ENCODE assay signal across 15 cellular contexts in the genomic region with DNA sequence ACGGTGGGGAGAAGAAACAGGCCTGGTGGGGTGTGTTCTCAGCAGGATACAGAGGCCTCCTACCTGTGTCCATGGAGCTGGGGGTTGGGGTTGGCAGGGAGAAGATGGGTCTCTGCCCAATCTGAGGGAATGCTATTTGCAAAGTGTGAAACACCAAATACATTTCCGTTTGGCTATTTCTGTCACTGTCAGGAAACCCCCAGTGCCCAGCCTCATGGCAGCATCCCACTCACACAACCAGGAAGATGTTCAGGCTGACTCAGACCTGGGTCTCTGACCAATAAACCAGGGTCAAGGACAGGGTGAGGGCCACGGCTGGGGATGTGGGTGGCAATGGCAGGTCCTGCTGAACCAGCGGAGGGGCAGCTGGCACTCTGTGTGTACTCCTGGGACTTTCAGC. TPM values are rescaled to one million over a fixed set of nuclear protein-coding genes. Genes with fewer than 3 reads are reported as not detected.
DNase-seq lines count a peak whose midpoint lies in the region; ATAC-seq, FAIRE-seq and TF ChIP-seq lines count a peak whose summit lies in the region.
"Had no signal": no experiment of that assay in that cellular context is flagged by ENCODE, and none has a peak within 500 bp of the region (broad histone marks: within the 10 kb centered on the region; RNA-seq: fewer than 3 reads in every experiment).

No MANE protein-coding gene starts in this region.

- H3K9me3 ChIP-seq in HEK293 (ENCODE audit: control insufficient read depth, insufficient read depth, low read depth, low read length) = peaks cover 2% of the 10 kb centered on the region; the same call in 1 of the 2 replicates
- H3K9me3 ChIP-seq in GM12878 (replicated peaks; ENCODE audit: control insufficient read depth, insufficient read depth, low read length) = peaks cover 5% of the 10 kb centered on the region; the same call in 1 of the 3 replicates
- H3K9me3 ChIP-seq in skeletal muscle satellite cell (replicated peaks; ENCODE audit: low read length) = no peaks in the 10 kb centered on the region
- H3K9me3 ChIP-seq: SJCRH30 had no signal

- in situ Hi-C loops in GM12878 (cut with MboI) = no loop called here

- no peak for TF ChIP-seq EP300 in GM12878 (IDR thresholded peaks at IDR 0.05; ENCODE audit: borderline replicate concordance in 1 of 2, control insufficient read depth in 1 of 2, low read depth in 2 of 2, low read length in 2 of 2)

- H3K36me3 ChIP-seq in HEK293 (ENCODE audit: control insufficient read depth in 2 of 2, insufficient read depth in 1 of 2, low read length in 2 of 2) (peaks cover 40 to 100% of the 10 kb centered on the region in 2 experiments), GM12878 (ENCODE audit: control insufficient read depth in 2 of 2, insufficient read depth in 2 of 2, low read length in 1 of 2) (peaks cover 6 to 15% of the 10 kb centered on the region in 2 experiments), skeletal muscle satellite cell (ENCODE audit: insufficient read depth, low read length) (peaks cover 63% of the 10 kb centered on the region)

- TF ChIP-seq CTCF in GM12864 (IDR thresholded peaks at IDR 0.05; ENCODE audit: low read depth, low read length, missing control alignments) (no peak), HEK293 (tag by site-specific recombination; IDR thresholded peaks at IDR 0.05) (no peak), GM12878 (IDR thresholded peaks at IDR 0.05 in 2 of 3, conservative IDR thresholded peaks at IDR 0.05 in 1 of 3; ENCODE audit: control insufficient read depth in 2 of 3, extremely low read depth in 1 of 3, insufficient read depth in 1 of 3, low read depth in 3 of 3, low read length in 3 of 3) (no peak)

- BruUV-seq in GM12878 (replicated peaks; lab: Mats Ljungman, UMichigan) = no TSS peak

- H3K27me3 ChIP-seq in GM12878 (replicated peaks in 1 of 2; ENCODE audit: control insufficient read depth in 2 of 2, insufficient read depth in 2 of 2, low read length in 1 of 2) (no peaks in the 10 kb centered on the region), skeletal muscle satellite cell (ENCODE audit: control insufficient read depth, insufficient read depth, low read length) (no peaks in the 10 kb centered on the region)
- H3K27me3 ChIP-seq: BLaER1, SJCRH30 had no signal

- no peaks in the 10 kb centered on the region for H3K4me1 ChIP-seq in HEK293 (ENCODE audit: control insufficient read depth, insufficient read depth, low read length)
- no peaks in the 10 kb centered on the region; the same call in 1 of the 2 replicates for H3K4me1 ChIP-seq in GM12878 (ENCODE audit: control insufficient read depth, insufficient read depth, low read length)
- H3K4me1 ChIP-seq in skeletal muscle satellite cell (ENCODE audit: control insufficient read depth, insufficient read depth, low read length) = peaks cover 19% of the 10 kb centered on the region
- H3K4me1 ChIP-seq: SJCRH30 had no signal

- H3K4me3 ChIP-seq in GM12864 (ENCODE audit: low read depth, low read length) = no peak overlapping the region
- H3K4me3 ChIP-seq in HEK293 (ENCODE audit: low read depth, low read length) = no peak overlapping the region
- no peak overlapping the region for H3K4me3 ChIP-seq in GM12878
- H3K4me3 ChIP-seq in skeletal muscle satellite cell (ENCODE audit: low read length) = no peak overlapping the region
- H3K4me3 ChIP-seq: BLaER1, SJCRH30 had no signal

- intact Hi-C loops in GM12878 (cut with micrococcal nuclease; ENCODE audit: unreplicated experiment) = no loop called here

- FAIRE-seq in GM12878 (lab: Jason Lieb, UNC) = no peak

- peak; percentile 12 for DNase-seq in GM12864 (ENCODE audit: low read depth)
- peak; percentile 52 for DNase-seq in GM12878 (ENCODE audit: low read depth, low spot score)
- DNase-seq in SW 1271 (lab: John Stamatoyannopoulos, UW) = no peak
- no peak for DNase-seq in SKM-1 treated with dmso at 0.1 percent for 144 hours (lab: John Stamatoyannopoulos, UW; ENCODE audit: unreplicated experiment)
- DNase-seq: DMS 273 treated with DMSO at 0.1 percent for 48 hours, GOT3, KG1, NCI-H1417, NCI-H2081, NCI-H510A treated with DMSO at 0.1 percent for 48 hours, SJCRH30 had no signal

- no peak overlapping the region for H3K4me2 ChIP-seq in GM12878 (ENCODE audit: control insufficient read depth, insufficient read depth)
- H3K4me2 ChIP-seq in skeletal muscle satellite cell (ENCODE audit: low read length) = peak overlapping the region; percentile 7
- H3K4me2 ChIP-seq: BLaER1 had no signal

- no peak for TF ChIP-seq POLR2A in GM12878 (IDR thresholded peaks at IDR 0.05; ENCODE audit: low read depth, low read length)

- CTCF ChIA-PET in HEK293 (lab: Yijun Ruan, JAX) (interaction anchor here (0.6 to 1.0 kb wide), 3 partner anchors 43 to 242 kb away, joined by 3 to 5 read pairs (median 3); no protein-coding TSS in a partner anchor), GM12878 (lab: Yijun Ruan, JAX) (no interaction called here)

- RAD21 ChIA-PET in GM12878 (lab: Charles Lee; ENCODE audit: unreplicated experiment) = interaction anchor here (0.7 kb wide), 1 partner anchor 42 kb away, joined by 3 read pairs; no protein-coding TSS in a partner anchor

- H3K27ac ChIP-seq in HEK293 (ENCODE audit: extremely low read depth, low read depth, low read length) (no peak overlapping the region), GM12878 (ENCODE audit: control insufficient read depth, insufficient read depth) (no peak overlapping the region)
- H3K27ac ChIP-seq: BLaER1, SJCRH30 had no signal

- ATAC-seq in GM12878 (peak; percentile 79), HG02571 (IDR thresholded peaks at IDR 0.05; ENCODE audit: unreplicated experiment) (no peak)

- no peaks in the 10 kb centered on the region for H3K79me2 ChIP-seq in GM12878 (ENCODE audit: control insufficient read depth, insufficient read depth, low read length)

- H2AFZ ChIP-seq in GM12878 (ENCODE audit: control insufficient read depth, low read depth, low read length) = no peak overlapping the region

- SMC1A ChIA-PET in GM12878 (lab: Charles Lee; ENCODE audit: uncharacterized antibody, unreplicated experiment) = interaction anchor here (1.3 kb wide), 1 partner anchor 241 kb away, joined by 3 read pairs; no protein-coding TSS in a partner anchor

- H3K9ac ChIP-seq in GM12878 (ENCODE audit: control insufficient read depth, insufficient read depth, low read length) (no peak overlapping the region), skeletal muscle satellite cell (ENCODE audit: low read depth, low read length) (no peak overlapping the region)
- H3K9ac ChIP-seq: BLaER1 had no signal

- TF ChIP-seq RAD21 in GM12878 (IDR thresholded peaks at IDR 0.05; ENCODE audit: insufficient read depth, low read depth, low read length) = no peak

- WGBS in GM12878 (ENCODE audit: insufficient coverage, insufficient replicate concordance, low lambda C conversion rate, missing lambda C conversion rate) = 1% methylated on average over 4 of the region's 4 CpGs

- POLR2A ChIA-PET in HEK293 (lab: Yijun Ruan, JAX) (no interaction called here), GM12878 (lab: Charles Lee) (no interaction called here)

- H4K20me1 ChIP-seq in GM12878 (ENCODE audit: control insufficient read depth, insufficient read depth) = no peaks in the 10 kb centered on the region

TF ChIP-seq in HEK293, 187 proteins besides CTCF, POLR2A, EP300 and RAD21:
- TF ChIP-seq ZNF747 (tag by site-specific recombination; IDR thresholded peaks at IDR 0.05) (no peak), GLIS1 (tag by site-specific recombination; IDR thresholded peaks at IDR 0.05) (peak; percentile 41; the same call in 1 of the 2 replicates)

TF ChIP-seq in GM12878, 131 proteins besides CTCF, POLR2A, EP300 and RAD21 (continues in another document):
- TF ChIP-seq, protein P1, sequence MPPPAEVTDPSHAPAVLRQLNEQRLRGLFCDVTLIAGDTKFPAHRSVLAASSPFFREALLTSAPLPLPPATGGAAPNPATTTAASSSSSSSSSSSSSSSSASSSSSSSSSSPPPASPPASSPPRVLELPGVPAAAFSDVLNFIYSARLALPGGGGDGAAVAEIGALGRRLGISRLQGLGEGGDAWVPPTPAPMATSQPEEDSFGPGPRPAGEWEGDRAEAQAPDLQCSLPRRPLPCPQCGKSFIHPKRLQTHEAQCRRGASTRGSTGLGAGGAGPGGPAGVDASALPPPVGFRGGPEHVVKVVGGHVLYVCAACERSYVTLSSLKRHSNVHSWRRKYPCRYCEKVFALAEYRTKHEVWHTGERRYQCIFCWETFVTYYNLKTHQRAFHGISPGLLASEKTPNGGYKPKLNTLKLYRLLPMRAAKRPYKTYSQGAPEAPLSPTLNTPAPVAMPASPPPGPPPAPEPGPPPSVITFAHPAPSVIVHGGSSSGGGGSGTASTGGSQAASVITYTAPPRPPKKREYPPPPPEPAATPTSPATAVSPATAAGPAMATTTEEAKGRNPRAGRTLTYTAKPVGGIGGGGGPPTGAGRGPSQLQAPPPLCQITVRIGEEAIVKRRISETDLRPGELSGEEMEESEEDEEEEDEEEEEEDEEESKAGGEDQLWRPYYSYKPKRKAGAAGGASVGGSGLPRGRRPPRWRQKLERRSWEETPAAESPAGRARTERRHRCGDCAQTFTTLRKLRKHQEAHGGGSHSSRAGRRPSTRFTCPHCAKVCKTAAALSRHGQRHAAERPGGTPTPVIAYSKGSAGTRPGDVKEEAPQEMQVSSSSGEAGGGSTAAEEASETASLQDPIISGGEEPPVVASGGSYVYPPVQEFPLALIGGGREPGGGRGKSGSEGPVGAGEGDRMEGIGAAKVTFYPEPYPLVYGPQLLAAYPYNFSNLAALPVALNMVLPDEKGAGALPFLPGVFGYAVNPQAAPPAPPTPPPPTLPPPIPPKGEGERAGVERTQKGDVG (CRISPR knock-in tag; IDR thresholded peaks at IDR 0.05) = no peak

RNA-seq across cellular contexts. Expression of a gene that starts 41.3 kb away (rescaled TPM):
- total RNA-seq in GM12878 (2013; cell fraction: nucleolus; rRNA removed) = 8.7 and 10.9 TPM in 2 replicates
- 9.9 and 12.8 TPM in 2 replicates for total RNA-seq in GM12878 (2014; rRNA removed)
- 7.0 and 7.3 TPM in 2 replicates for total RNA-seq in GM12878 (2014; rRNA removed; fragmentation: Illumina TruSeq; extraction: Trizol)
- total RNA-seq in GM12878 (2021) = 16.4 and 17.5 TPM in 2 replicates
- 9.8 TPM for polyA plus RNA-seq in GM12878 (2011; ENCODE audit: low read depth)
- 7.5 and 8.0 TPM in 2 replicates for polyA plus RNA-seq in GM12878 (2011; rRNA removed)
- 6.9 and 11.2 TPM in 2 replicates for polyA plus RNA-seq in GM12878 (2011; cell fraction: cytosol; rRNA removed)
- 22.9 and 32.6 TPM in 2 replicates for polyA plus RNA-seq in GM12878 (2011; cell fraction: nucleus; rRNA removed)
- 12.0 and 13.5 TPM in 2 replicates for polyA plus RNA-seq in GM12878 (2012)
- 14.6 and 14.8 TPM in 2 replicates for polyA plus RNA-seq in GM12878 (2014; fragmentation: Illumina TruSeq; extraction: Trizol)
- 1 to 10 TPM; 5.1 to 8.0 TPM for polyA plus RNA-seq in GM12878 (2014; fragmentation: Nextera tagmentation; extraction: Ambion mirVana)
- polyA plus RNA-seq in GM12878 (2014; rRNA removed) = 9.6 and 10.0 TPM in 2 replicates
- polyA plus RNA-seq in GM12878 (2016; fragmentation: Nextera tagmentation; extraction: Ambion mirVana) = 10 to 100 TPM; 10.1 to 10.9 TPM
- 8.6 and 10.0 TPM in 2 replicates for polyA minus RNA-seq in GM12878 (2011; rRNA and poly(A)+ RNA removed)
- 8.4 and 9.4 TPM in 2 replicates for polyA minus RNA-seq in GM12878 (2011; cell fraction: cytosol; rRNA and poly(A)+ RNA removed)
- polyA minus RNA-seq in GM12878 (2011; cell fraction: nucleus; rRNA and poly(A)+ RNA removed) = 7.9 and 12.2 TPM in 2 replicates
- 5.6 and 7.0 TPM in 2 replicates for total RNA-seq in skeletal muscle satellite cell (2012; rRNA removed)

Comparison
In these comparisons a context has a peak if more than half of its experiments do, and no peak if none do; other contexts are left out.
1. DNase-seq: peak in GM12864 (single experiment) and GM12878 (single experiment); none in SW 1271 (0 of 2) and SKM-1 treated with dmso at 0.1 percent for 144 hours (single experiment).